Comparison of ENCODE assay signal across 8 cellular contexts in genomic region chr14:59020382-59020781, GRCh38.
DNase-seq lines count a peak whose midpoint lies in the region; ATAC-seq and TF ChIP-seq lines count a peak whose summit lies in the region.

No MANE protein-coding gene starts in this region.

- peak; percentile 4 for DNase-seq in stimulated activated CD4-positive, alpha-beta T cell treated with anti-CD3 and anti-CD28 coated beads, Interleukin-15, amount 100 ng/mL, for 24 hours
- DNase-seq in stimulated activated CD4-positive, alpha-beta T cell treated with anti-CD3 and anti-CD28 coated beads, Interleukin-12 subunit alpha, Interleukin-12 subunit beta, amount 100 ng/mL, for 4 hours = no peak
- DNase-seq in NCI-H748 (lab: John Stamatoyannopoulos, UW; ENCODE audit: unreplicated experiment) (peak; percentile 29), fibroblast of mammary gland (ENCODE audit: low read depth) (peak; percentile 49), GDM1 (lab: John Stamatoyannopoulos, UW) (no peak), occipital lobe (lab: John Stamatoyannopoulos, UW) (no peak)

- ATAC-seq in GM21423 (IDR thresholded peaks at IDR 0.05; ENCODE audit: unreplicated experiment) (no peak), esophagus mucosa (no peak)

- TF ChIP-seq CTCF in fibroblast of mammary gland (conservative IDR thresholded peaks at IDR 0.05; ENCODE audit: control insufficient read depth, insufficient read depth, low read depth, low read length) = peak; percentile 61

- H3K4me3 ChIP-seq in fibroblast of mammary gland (ENCODE audit: control insufficient read depth, low read depth, low read length) = no peak overlapping the region

Comparison
In these comparisons a context has a peak if more than half of its experiments do, and no peak if none do; other contexts are left out.
1. DNase-seq: peak in stimulated activated CD4-positive, alpha-beta T cell treated with anti-CD3 and anti-CD28 coated beads, Interleukin-15, amount 100 ng/mL, for 24 hours (single experiment), NCI-H748 (single experiment) and fibroblast of mammary gland (single experiment); none in stimulated activated CD4-positive, alpha-beta T cell treated with anti-CD3 and anti-CD28 coated beads, Interleukin-12 subunit alpha, Interleukin-12 subunit beta, amount 100 ng/mL, for 4 hours (single experiment), GDM1 (single experiment) and occipital lobe (single experiment).